Comparison of ENCODE assay signal across 2 cellular contexts in the genomic region with DNA sequence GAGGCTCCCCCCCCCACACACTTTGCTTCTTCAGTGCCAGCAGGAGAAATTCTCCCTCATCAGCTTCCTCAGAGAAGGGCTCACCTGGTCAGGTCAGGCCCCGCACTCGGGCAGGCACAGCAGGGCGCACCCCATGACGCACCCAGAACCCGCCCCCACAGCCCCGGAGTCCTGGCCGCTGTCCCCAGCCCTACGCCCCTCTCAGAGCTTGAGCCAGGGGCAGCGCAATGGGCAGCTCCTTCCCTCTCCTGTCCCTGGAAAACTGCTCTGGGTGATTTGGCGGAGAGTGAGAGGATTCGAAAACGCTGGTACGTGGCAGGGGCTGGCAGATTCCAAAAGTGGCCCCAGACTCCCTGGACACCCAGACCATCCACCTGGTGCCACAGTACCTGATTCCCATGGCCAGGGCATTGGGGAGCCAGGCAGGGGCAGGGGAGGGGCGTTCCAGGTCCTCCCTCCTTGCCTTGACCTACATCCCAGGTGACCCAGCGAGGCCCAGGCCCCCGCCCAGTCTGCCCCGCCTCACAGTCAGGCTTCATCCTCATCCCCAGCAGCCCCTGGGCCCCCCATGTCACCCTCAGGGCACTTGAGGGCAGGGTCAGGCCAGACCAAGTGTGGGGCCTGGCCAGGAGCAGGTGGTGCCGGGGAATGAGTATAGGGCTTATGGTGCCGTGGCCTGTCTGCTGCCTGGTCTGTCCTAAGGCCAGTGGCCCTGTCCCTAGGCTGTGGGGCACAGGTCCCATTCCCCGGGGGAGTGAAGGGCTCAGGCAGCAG.
TF ChIP-seq lines count a peak whose summit lies in the region.

No MANE protein-coding gene starts in this region.

TF ChIP-seq in HepG2, 621 proteins besides CTCF, POLR2A, EP300 and RAD21:
- TF ChIP-seq AGO2 (optimal IDR thresholded peaks at IDR 0.05; ENCODE audit: low read depth, low read length), result peak; percentile 49
- TF ChIP-seq JUN (CRISPR knock-in tag; IDR thresholded peaks at IDR 0.05), result no peak

TF ChIP-seq in SK-N-SH, 30 proteins besides CTCF, POLR2A, EP300 and RAD21:
- TF ChIP-seq YY1 (IDR thresholded peaks at IDR 0.05; ENCODE audit: low read depth) (no peak), TAF1 (IDR thresholded peaks at IDR 0.05; ENCODE audit: borderline replicate concordance, low read depth, low read length) (no peak), JUND (IDR thresholded peaks at IDR 0.05) (no peak), SMC3 (IDR thresholded peaks at IDR 0.05; ENCODE audit: low read depth, low read length) (no peak), RXRA (IDR thresholded peaks at IDR 0.05; ENCODE audit: borderline replicate concordance, low read depth) (no peak), FOXJ3 (CRISPR knock-in tag; IDR thresholded peaks at IDR 0.05) (no peak), POLR2AphosphoS5 (IDR thresholded peaks at IDR 0.05; ENCODE audit: low read depth, low read length) (no peak), ELF1 (IDR thresholded peaks at IDR 0.05) (no peak), CHD2 (IDR thresholded peaks at IDR 0.05; ENCODE audit: low read length, partially characterized antibody) (no peak), NRF1 (IDR thresholded peaks at IDR 0.05; ENCODE audit: low read depth, low read length) (no peak), MEF2A (IDR thresholded peaks at IDR 0.05; ENCODE audit: borderline replicate concordance, low read depth) (no peak), SIN3A (IDR thresholded peaks at IDR 0.05; ENCODE audit: borderline replicate concordance, low read depth, low read length) (no peak), NFIC (IDR thresholded peaks at IDR 0.05; ENCODE audit: borderline replicate concordance) (no peak), GATA2 (CRISPR knock-in tag; IDR thresholded peaks at IDR 0.05) (no peak), FOSL2 (IDR thresholded peaks at IDR 0.05; ENCODE audit: borderline replicate concordance, low read depth) (no peak)
- TF ChIP-seq, protein P1, sequence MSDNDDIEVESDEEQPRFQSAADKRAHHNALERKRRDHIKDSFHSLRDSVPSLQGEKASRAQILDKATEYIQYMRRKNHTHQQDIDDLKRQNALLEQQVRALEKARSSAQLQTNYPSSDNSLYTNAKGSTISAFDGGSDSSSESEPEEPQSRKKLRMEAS (IDR thresholded peaks at IDR 0.05; ENCODE audit: low read depth), result no peak
- TF ChIP-seq, protein P2, sequence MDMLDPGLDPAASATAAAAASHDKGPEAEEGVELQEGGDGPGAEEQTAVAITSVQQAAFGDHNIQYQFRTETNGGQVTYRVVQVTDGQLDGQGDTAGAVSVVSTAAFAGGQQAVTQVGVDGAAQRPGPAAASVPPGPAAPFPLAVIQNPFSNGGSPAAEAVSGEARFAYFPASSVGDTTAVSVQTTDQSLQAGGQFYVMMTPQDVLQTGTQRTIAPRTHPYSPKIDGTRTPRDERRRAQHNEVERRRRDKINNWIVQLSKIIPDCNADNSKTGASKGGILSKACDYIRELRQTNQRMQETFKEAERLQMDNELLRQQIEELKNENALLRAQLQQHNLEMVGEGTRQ (IDR thresholded peaks at IDR 0.05; ENCODE audit: borderline replicate concordance, low read depth, low read length), result no peak
- TF ChIP-seq, protein P3, sequence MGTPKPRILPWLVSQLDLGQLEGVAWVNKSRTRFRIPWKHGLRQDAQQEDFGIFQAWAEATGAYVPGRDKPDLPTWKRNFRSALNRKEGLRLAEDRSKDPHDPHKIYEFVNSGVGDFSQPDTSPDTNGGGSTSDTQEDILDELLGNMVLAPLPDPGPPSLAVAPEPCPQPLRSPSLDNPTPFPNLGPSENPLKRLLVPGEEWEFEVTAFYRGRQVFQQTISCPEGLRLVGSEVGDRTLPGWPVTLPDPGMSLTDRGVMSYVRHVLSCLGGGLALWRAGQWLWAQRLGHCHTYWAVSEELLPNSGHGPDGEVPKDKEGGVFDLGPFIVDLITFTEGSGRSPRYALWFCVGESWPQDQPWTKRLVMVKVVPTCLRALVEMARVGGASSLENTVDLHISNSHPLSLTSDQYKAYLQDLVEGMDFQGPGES (IDR thresholded peaks at IDR 0.05; ENCODE audit: low read depth, low read length), result no peak
- TF ChIP-seq, protein P4, sequence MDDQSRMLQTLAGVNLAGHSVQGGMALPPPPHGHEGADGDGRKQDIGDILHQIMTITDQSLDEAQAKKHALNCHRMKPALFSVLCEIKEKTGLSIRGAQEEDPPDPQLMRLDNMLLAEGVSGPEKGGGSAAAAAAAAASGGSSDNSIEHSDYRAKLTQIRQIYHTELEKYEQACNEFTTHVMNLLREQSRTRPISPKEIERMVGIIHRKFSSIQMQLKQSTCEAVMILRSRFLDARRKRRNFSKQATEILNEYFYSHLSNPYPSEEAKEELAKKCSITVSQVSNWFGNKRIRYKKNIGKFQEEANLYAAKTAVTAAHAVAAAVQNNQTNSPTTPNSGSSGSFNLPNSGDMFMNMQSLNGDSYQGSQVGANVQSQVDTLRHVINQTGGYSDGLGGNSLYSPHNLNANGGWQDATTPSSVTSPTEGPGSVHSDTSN (IDR thresholded peaks at IDR 0.05), result no peak
- TF ChIP-seq, protein P5, sequence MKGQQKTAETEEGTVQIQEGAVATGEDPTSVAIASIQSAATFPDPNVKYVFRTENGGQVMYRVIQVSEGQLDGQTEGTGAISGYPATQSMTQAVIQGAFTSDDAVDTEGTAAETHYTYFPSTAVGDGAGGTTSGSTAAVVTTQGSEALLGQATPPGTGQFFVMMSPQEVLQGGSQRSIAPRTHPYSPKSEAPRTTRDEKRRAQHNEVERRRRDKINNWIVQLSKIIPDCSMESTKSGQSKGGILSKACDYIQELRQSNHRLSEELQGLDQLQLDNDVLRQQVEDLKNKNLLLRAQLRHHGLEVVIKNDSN (IDR thresholded peaks at IDR 0.05; ENCODE audit: borderline replicate concordance, low read depth), result no peak
